In genomic region chr12:71764587-71765321, GRCh38 we compare ENCODE assay signal across 1 cellular context.
TF ChIP-seq lines count a peak whose summit lies in the region.

No MANE protein-coding gene starts in this region.

TF ChIP-seq in GM12878, 131 proteins besides CTCF, POLR2A, EP300 and RAD21:
- TF ChIP-seq ZBTB33 (IDR thresholded peaks at IDR 0.05) = peak; percentile 62; the same call in 1 of the 2 replicates
- TF ChIP-seq, protein P1, sequence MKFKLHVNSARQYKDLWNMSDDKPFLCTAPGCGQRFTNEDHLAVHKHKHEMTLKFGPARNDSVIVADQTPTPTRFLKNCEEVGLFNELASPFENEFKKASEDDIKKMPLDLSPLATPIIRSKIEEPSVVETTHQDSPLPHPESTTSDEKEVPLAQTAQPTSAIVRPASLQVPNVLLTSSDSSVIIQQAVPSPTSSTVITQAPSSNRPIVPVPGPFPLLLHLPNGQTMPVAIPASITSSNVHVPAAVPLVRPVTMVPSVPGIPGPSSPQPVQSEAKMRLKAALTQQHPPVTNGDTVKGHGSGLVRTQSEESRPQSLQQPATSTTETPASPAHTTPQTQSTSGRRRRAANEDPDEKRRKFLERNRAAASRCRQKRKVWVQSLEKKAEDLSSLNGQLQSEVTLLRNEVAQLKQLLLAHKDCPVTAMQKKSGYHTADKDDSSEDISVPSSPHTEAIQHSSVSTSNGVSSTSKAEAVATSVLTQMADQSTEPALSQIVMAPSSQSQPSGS (IDR thresholded peaks at IDR 0.05; ENCODE audit: low read length) = no peak
